In genomic region chrX:13398839-13399238, GRCh38 we compare ENCODE assay signal across 21 cellular contexts.
DNase-seq lines count a peak whose midpoint lies in the region; ATAC-seq, FAIRE-seq and TF ChIP-seq lines count a peak whose summit lies in the region.
"Had no signal": no experiment of that assay in that cellular context is flagged by ENCODE, and none has a peak within 500 bp of the region (broad histone marks: within the 10 kb centered on the region; RNA-seq: fewer than 3 reads in every experiment).

No MANE protein-coding gene starts in this region.

- intact Hi-C loops in K562 (cut with micrococcal nuclease), result no loop called here

- CTCF ChIA-PET in K562 (lab: Yijun Ruan, JAX; ENCODE audit: low intra/inter-chr PET ratio), result no interaction called here
- CTCF ChIA-PET in activated CD4-positive, alpha-beta T cell treated with anti-CD3 and anti-CD28 coated beads, Interleukin-2, amount 10 ng/mL, durations not matched to agents 7 days and 5 days (lab: Charles Lee), result no interaction called here

- no peak overlapping the region for H3K4ac ChIP-seq in mesendoderm (ENCODE audit: low read depth, low read length)

- WGBS in K562 (ENCODE audit: insufficient coverage, low coverage, missing lambda C conversion rate), result 40% methylated on average over 1 of the region's 1 CpG
- WGBS in mesendoderm (ENCODE audit: extremely low coverage, insufficient coverage, low lambda C conversion rate), result no CpG with 5 or more reads among the region's 1 CpG

- no peaks in the 10 kb centered on the region for H4K20me1 ChIP-seq in K562 (replicated peaks; ENCODE audit: control insufficient read depth, insufficient read depth, low read length)

- no peak for TF ChIP-seq EP300 in K562 (IDR thresholded peaks at IDR 0.05; ENCODE audit: low read length)

- no peak overlapping the region for H2BK15ac ChIP-seq in mesendoderm (replicated peaks; ENCODE audit: low read depth)

- POLR2A ChIA-PET in K562 (lab: Yijun Ruan, JAX), result no interaction called here
- POLR2A ChIA-PET in activated CD4-positive, alpha-beta T cell treated with anti-CD3 and anti-CD28 coated beads, Interleukin-2, amount 10 ng/mL, durations not matched to agents 7 days and 5 days (lab: Charles Lee), result no interaction called here

- peaks cover 20% of the 10 kb centered on the region for H3K4me1 Mint-ChIP-seq in activated naive CD8-positive, alpha-beta T cell treated with anti-CD3 and anti-CD28 coated beads, Interleukin-2, amount 50 U/mL, for 24 hours
- H3K4me1 Mint-ChIP-seq in activated naive CD8-positive, alpha-beta T cell treated with anti-CD3 and anti-CD28 coated beads for 36 hours, result peaks cover 9% of the 10 kb centered on the region
- no peaks in the 10 kb centered on the region for H3K4me1 Mint-ChIP-seq in type B pancreatic cell (ENCODE audit: unreplicated experiment)
- peaks cover 2% of the 10 kb centered on the region for H3K4me1 Mint-ChIP-seq in activated CD4-positive, alpha-beta T cell treated with anti-CD3 and anti-CD28 coated beads, Interleukin-2, amount 10 ng/mL, durations not matched to agents 7 days and 5 days

- no TSS peak for BruUV-seq in K562 (replicated peaks; lab: Mats Ljungman, UMichigan)

- in situ Hi-C loops in K562 (cut with MboI), result no loop called here

- no peak for DNase-seq in activated naive CD8-positive, alpha-beta T cell treated with anti-CD3 and anti-CD28 coated beads, Interleukin-2, amount 50 U/mL, for 24 hours
- no peak for DNase-seq in activated naive CD8-positive, alpha-beta T cell treated with anti-CD3 and anti-CD28 coated beads for 36 hours
- DNase-seq in K562 (ENCODE audit: extremely low read depth in 1 of 4, low spot score in 3 of 4), result no peak
- DNase-seq in mesendoderm, result no peak
- DNase-seq in type B pancreatic cell (ENCODE audit: extremely low spot score, unreplicated experiment), result no peak
- DNase-seq in activated CD4-positive, alpha-beta T cell treated with anti-CD3 and anti-CD28 coated beads, Interleukin-2, amount 10 ng/mL, durations not matched to agents 7 days and 5 days, result no peak
- no peak for DNase-seq in activated CD4-positive, CD25-positive, alpha-beta regulatory T cell treated with anti-CD3 and anti-CD28 coated beads, Interleukin-2, amount 50 U/mL, for 72 hours
- DNase-seq: colonic mucosa, KG1, NCI-H1105, NCI-H69 had no signal

- H3K27ac Mint-ChIP-seq in activated naive CD8-positive, alpha-beta T cell treated with anti-CD3 and anti-CD28 coated beads, Interleukin-2, amount 50 U/mL, for 24 hours, result peak overlapping the region; percentile 60
- H3K27ac Mint-ChIP-seq in activated naive CD8-positive, alpha-beta T cell treated with anti-CD3 and anti-CD28 coated beads for 36 hours, result no peak overlapping the region
- H3K27ac Mint-ChIP-seq in type B pancreatic cell, result peak overlapping the region; percentile 84
- H3K27ac Mint-ChIP-seq in activated CD4-positive, alpha-beta T cell treated with anti-CD3 and anti-CD28 coated beads, Interleukin-2, amount 10 ng/mL, durations not matched to agents 7 days and 5 days, result no peak overlapping the region
- H3K27ac Mint-ChIP-seq: activated CD4-positive, alpha-beta memory T cell treated with anti-CD3 and anti-CD28 coated beads, Interleukin-2, amount 10 ng/mL, durations not matched to agents 7 days and 5 days; activated T-cell treated with anti-CD3 and anti-CD28 coated beads, Interleukin-2, amount 50 U/mL, for 72 hours; stimulated activated memory B cell treated with anti-CD40 and anti-IgM and Interleukin-4, amounts not matched to agents 10 μg/mL and 1 μg/mL and 100 μg/mL, for 72 hours had no signal

- no peak overlapping the region for H2AK5ac ChIP-seq in mesendoderm (ENCODE audit: low read length)

- H2BK120ac ChIP-seq in mesendoderm (ENCODE audit: low read depth, low read length), result peak overlapping the region; percentile 61

- TF ChIP-seq CTCF in K562 (IDR thresholded peaks at IDR 0.05 in 2 of 3, conservative IDR thresholded peaks at IDR 0.05 in 1 of 3; ENCODE audit: insufficient read depth in 2 of 3, low read depth in 1 of 3, low read length in 3 of 3), result no peak
- TF ChIP-seq CTCF in type B pancreatic cell (conservative IDR thresholded peaks at IDR 0.05), result no peak

- H3K79me2 ChIP-seq in K562 (ENCODE audit: control insufficient read depth, insufficient read depth, low read length), result no peaks in the 10 kb centered on the region
- H3K79me2 ChIP-seq in mesendoderm (ENCODE audit: control insufficient read depth, insufficient read depth, low read length), result no peaks in the 10 kb centered on the region

- H3K79me1 ChIP-seq in mesendoderm (ENCODE audit: low read length), result no peaks in the 10 kb centered on the region

- no peak overlapping the region for H3K23ac ChIP-seq in mesendoderm (ENCODE audit: low read length)

- H3K4me1 ChIP-seq in K562 (replicated peaks in 1 of 2; ENCODE audit: control insufficient read depth in 2 of 2, insufficient read depth in 2 of 2, low read length in 2 of 2), result peaks cover 0 to 3% of the 10 kb centered on the region in 2 experiments; a peak in 2 of 5 replicates
- H3K4me1 ChIP-seq in mesendoderm (ENCODE audit: control insufficient read depth, low read depth, low read length), result no peaks in the 10 kb centered on the region
- H3K4me1 ChIP-seq: colonic mucosa, pancreas, Peyer's patch, upper lobe of left lung had no signal

- no peak overlapping the region for H3K4me3 Mint-ChIP-seq in activated naive CD8-positive, alpha-beta T cell treated with anti-CD3 and anti-CD28 coated beads, Interleukin-2, amount 50 U/mL, for 24 hours
- no peak overlapping the region for H3K4me3 Mint-ChIP-seq in activated naive CD8-positive, alpha-beta T cell treated with anti-CD3 and anti-CD28 coated beads for 36 hours
- H3K4me3 Mint-ChIP-seq in type B pancreatic cell, result no peak overlapping the region
- no peak overlapping the region for H3K4me3 Mint-ChIP-seq in activated CD4-positive, alpha-beta T cell treated with anti-CD3 and anti-CD28 coated beads, Interleukin-2, amount 10 ng/mL, durations not matched to agents 7 days and 5 days
- H3K4me3 Mint-ChIP-seq: activated CD4-positive, alpha-beta memory T cell treated with anti-CD3 and anti-CD28 coated beads, Interleukin-2, amount 10 ng/mL, durations not matched to agents 7 days and 5 days; stimulated activated memory B cell treated with anti-CD40 and anti-IgM and Interleukin-4, amounts not matched to agents 10 μg/mL and 1 μg/mL and 100 μg/mL, for 72 hours had no signal

- H3K4me2 ChIP-seq in K562 (ENCODE audit: insufficient read depth, low read length) (no peak overlapping the region), mesendoderm (ENCODE audit: low read length) (no peak overlapping the region)

- H3K4me3 ChIP-seq in K562 (no peak overlapping the region), mesendoderm (ENCODE audit: low read length) (no peak overlapping the region)
- H3K4me3 ChIP-seq: colonic mucosa, heart left ventricle, pancreas, Peyer's patch, upper lobe of left lung had no signal

- H3K9me3 Mint-ChIP-seq in activated naive CD8-positive, alpha-beta T cell treated with anti-CD3 and anti-CD28 coated beads, Interleukin-2, amount 50 U/mL, for 24 hours, result peaks cover 7% of the 10 kb centered on the region
- no peaks in the 10 kb centered on the region for H3K9me3 Mint-ChIP-seq in activated naive CD8-positive, alpha-beta T cell treated with anti-CD3 and anti-CD28 coated beads for 36 hours
- peaks cover 10% of the 10 kb centered on the region for H3K9me3 Mint-ChIP-seq in type B pancreatic cell
- peaks cover 4% of the 10 kb centered on the region for H3K9me3 Mint-ChIP-seq in activated CD4-positive, alpha-beta T cell treated with anti-CD3 and anti-CD28 coated beads, Interleukin-2, amount 10 ng/mL, durations not matched to agents 7 days and 5 days

- H3K9me3 ChIP-seq in K562 (replicated peaks; ENCODE audit: control insufficient read depth, insufficient read depth, low read depth, low read length), result no peaks in the 10 kb centered on the region
- H3K9me3 ChIP-seq: colonic mucosa, heart left ventricle, pancreas, Peyer's patch, upper lobe of left lung had no signal

- no peaks in the 10 kb centered on the region for H3K27me3 Mint-ChIP-seq in activated naive CD8-positive, alpha-beta T cell treated with anti-CD3 and anti-CD28 coated beads, Interleukin-2, amount 50 U/mL, for 24 hours
- H3K27me3 Mint-ChIP-seq in activated naive CD8-positive, alpha-beta T cell treated with anti-CD3 and anti-CD28 coated beads for 36 hours, result no peaks in the 10 kb centered on the region
- H3K27me3 Mint-ChIP-seq in type B pancreatic cell, result no peaks in the 10 kb centered on the region
- no peaks in the 10 kb centered on the region for H3K27me3 Mint-ChIP-seq in activated CD4-positive, alpha-beta T cell treated with anti-CD3 and anti-CD28 coated beads, Interleukin-2, amount 10 ng/mL, durations not matched to agents 7 days and 5 days
- H3K27me3 Mint-ChIP-seq: activated CD4-positive, alpha-beta memory T cell treated with anti-CD3 and anti-CD28 coated beads, Interleukin-2, amount 10 ng/mL, durations not matched to agents 7 days and 5 days; stimulated activated memory B cell treated with anti-CD40 and anti-IgM and Interleukin-4, amounts not matched to agents 10 μg/mL and 1 μg/mL and 100 μg/mL, for 72 hours had no signal

- ATAC-seq in activated naive CD8-positive, alpha-beta T cell treated with anti-CD3 and anti-CD28 coated beads, Interleukin-2, amount 50 U/mL, for 24 hours, result no peak
- ATAC-seq in K562, result no peak
- ATAC-seq in GM19455 (IDR thresholded peaks at IDR 0.05; ENCODE audit: unreplicated experiment), result no peak
- ATAC-seq: stimulated activated memory B cell treated with anti-CD40 and anti-IgM and Interleukin-4, amounts not matched to agents 10 μg/mL and 1 μg/mL and 100 μg/mL, for 72 hours had no signal

- H4K5ac ChIP-seq in mesendoderm (ENCODE audit: low read length), result no peak overlapping the region

- no peak overlapping the region for H4K8ac ChIP-seq in mesendoderm (ENCODE audit: low read depth, low read length)

- H3K9ac ChIP-seq in K562 (ENCODE audit: insufficient read depth in 1 of 2, low read depth in 2 of 2, low read length in 2 of 2), result no peak overlapping the region
- H3K9ac ChIP-seq in mesendoderm (ENCODE audit: low read length), result no peak overlapping the region

- H3K27ac ChIP-seq in K562 (ENCODE audit: extremely low read depth, low read depth, low read length) (no peak overlapping the region), mesendoderm (ENCODE audit: low read depth, low read length) (no peak overlapping the region)
- H3K27ac ChIP-seq: C4-2B, colonic mucosa, upper lobe of left lung had no signal

- no peak for FAIRE-seq in K562 (lab: Jason Lieb, UNC)
- FAIRE-seq: GM19239, pancreas had no signal

- H3K27me3 ChIP-seq in K562 (ENCODE audit: control insufficient read depth in 2 of 2, insufficient read depth in 2 of 2, low read length in 2 of 2) (no peaks in the 10 kb centered on the region), mesendoderm (ENCODE audit: insufficient read depth, low read length, poor library complexity) (no peaks in the 10 kb centered on the region)
- H3K27me3 ChIP-seq: colonic mucosa, Peyer's patch, upper lobe of left lung had no signal

- H3K18ac ChIP-seq in mesendoderm (ENCODE audit: low read length), result no peak overlapping the region

- no peaks in the 10 kb centered on the region for H3K36me3 Mint-ChIP-seq in activated naive CD8-positive, alpha-beta T cell treated with anti-CD3 and anti-CD28 coated beads, Interleukin-2, amount 50 U/mL, for 24 hours (ENCODE audit: low read depth)
- H3K36me3 Mint-ChIP-seq in activated naive CD8-positive, alpha-beta T cell treated with anti-CD3 and anti-CD28 coated beads for 36 hours, result no peaks in the 10 kb centered on the region
- no peaks in the 10 kb centered on the region for H3K36me3 Mint-ChIP-seq in type B pancreatic cell
- H3K36me3 Mint-ChIP-seq in activated CD4-positive, alpha-beta T cell treated with anti-CD3 and anti-CD28 coated beads, Interleukin-2, amount 10 ng/mL, durations not matched to agents 7 days and 5 days (ENCODE audit: low read depth), result no peaks in the 10 kb centered on the region

- no peak overlapping the region for H2AFZ ChIP-seq in K562 (ENCODE audit: low read depth, low read length)

- H3K56ac ChIP-seq in mesendoderm (ENCODE audit: low read length), result no peak overlapping the region

- H3K36me3 ChIP-seq in K562 (ENCODE audit: control insufficient read depth, insufficient read depth, low read length) (no peaks in the 10 kb centered on the region), mesendoderm (ENCODE audit: control insufficient read depth, insufficient read depth, low read length) (no peaks in the 10 kb centered on the region)
- H3K36me3 ChIP-seq: colonic mucosa, heart left ventricle, pancreas, Peyer's patch, upper lobe of left lung had no signal

- no peak for TF ChIP-seq POLR2A in K562 (conservative IDR thresholded peaks at IDR 0.05)

- H2BK5ac ChIP-seq in mesendoderm (ENCODE audit: low read length), result no peak overlapping the region

- H3K9me1 ChIP-seq in K562 (ENCODE audit: control insufficient read depth, insufficient read depth, low read length), result no peaks in the 10 kb centered on the region

- TF ChIP-seq RAD21 in K562 (CRISPR knock-in tag; conservative IDR thresholded peaks at IDR 0.05 in 1 of 2, IDR thresholded peaks at IDR 0.05 in 1 of 2), result no peak

Comparison
In these comparisons a context has a peak if more than half of its experiments do, and no peak if none do; other contexts are left out.
1. H3K27ac Mint-ChIP-seq: peak in activated naive CD8-positive, alpha-beta T cell treated with anti-CD3 and anti-CD28 coated beads, Interleukin-2, amount 50 U/mL, for 24 hours (single experiment) and type B pancreatic cell (single experiment); none in activated naive CD8-positive, alpha-beta T cell treated with anti-CD3 and anti-CD28 coated beads for 36 hours (single experiment) and activated CD4-positive, alpha-beta T cell treated with anti-CD3 and anti-CD28 coated beads, Interleukin-2, amount 10 ng/mL, durations not matched to agents 7 days and 5 days (single experiment).